In genomic region chr7:137980308-137980707, GRCh38 we compare ENCODE assay signal across 16 cellular contexts. TPM values are rescaled to one million over a fixed set of nuclear protein-coding genes. Genes with fewer than 3 reads are reported as not detected.
DNase-seq lines count a peak whose midpoint lies in the region; ATAC-seq and TF ChIP-seq lines count a peak whose summit lies in the region.
"Had no signal": no experiment of that assay in that cellular context is flagged by ENCODE, and none has a peak within 500 bp of the region (broad histone marks: within the 10 kb centered on the region; RNA-seq: fewer than 3 reads in every experiment).

No MANE protein-coding gene starts in this region.

- no peaks in the 10 kb centered on the region for H3K27me3 ChIP-seq in GM23248 (replicated peaks; ENCODE audit: insufficient read depth)
- H3K27me3 ChIP-seq in PC-3 (ENCODE audit: low read length) = no peaks in the 10 kb centered on the region
- no peaks in the 10 kb centered on the region for H3K27me3 ChIP-seq in fibroblast of lung (ENCODE audit: control insufficient read depth, insufficient read depth, low read length)
- H3K27me3 ChIP-seq in thyroid gland = no peaks in the 10 kb centered on the region
- H3K27me3 ChIP-seq in BE2C = no peaks in the 10 kb centered on the region
- H3K27me3 ChIP-seq: pancreas had no signal

- TF ChIP-seq POLR2A in thyroid gland (IDR thresholded peaks at IDR 0.05) = no peak

- CTCF ChIA-PET in PC-3 (lab: Charles Lee) = no interaction called here

- peaks cover 87% of the 10 kb centered on the region for H3K4me1 ChIP-seq in GM23248 (ENCODE audit: insufficient read depth)
- peaks cover 48% of the 10 kb centered on the region for H3K4me1 ChIP-seq in PC-3 (ENCODE audit: insufficient read depth, low read length)
- peaks cover 53% of the 10 kb centered on the region for H3K4me1 ChIP-seq in fibroblast of lung (ENCODE audit: control insufficient read depth, extremely low read depth, insufficient read depth, low read length)
- H3K4me1 ChIP-seq in thyroid gland = peaks cover 73 to 95% of the 10 kb centered on the region in 2 donors
- H3K4me1 ChIP-seq in BE2C = no peaks in the 10 kb centered on the region

- peaks cover 84% of the 10 kb centered on the region for H3F3A ChIP-seq in GM23248 (ENCODE audit: insufficient read depth)
- no peaks in the 10 kb centered on the region for H3F3A ChIP-seq in PC-3 (ENCODE audit: low read length, unreplicated experiment)

- H3K4me2 ChIP-seq in GM23248 (ENCODE audit: unreplicated experiment) (no peak overlapping the region), PC-3 (ENCODE audit: low read length) (no peak overlapping the region), fibroblast of lung (ENCODE audit: extremely low read depth, insufficient read depth, low read length) (no peak overlapping the region)

- in situ Hi-C loops in GM23248 (cut with MboI) = no loop called here

- H4K20me1 ChIP-seq in GM23248 (ENCODE audit: insufficient read depth) (no peaks in the 10 kb centered on the region), PC-3 (ENCODE audit: low read length) (no peaks in the 10 kb centered on the region), fibroblast of lung (ENCODE audit: control insufficient read depth, extremely low read depth, insufficient read depth, low read length) (no peaks in the 10 kb centered on the region)

- H2AFZ ChIP-seq in GM23248 (no peak overlapping the region), PC-3 (ENCODE audit: low read length) (no peak overlapping the region), fibroblast of lung (ENCODE audit: low read length) (no peak overlapping the region)

- TF ChIP-seq CTCF in PC-3 (conservative IDR thresholded peaks at IDR 0.05; ENCODE audit: low read depth, low read length) = no peak
- TF ChIP-seq CTCF in fibroblast of lung (conservative IDR thresholded peaks at IDR 0.05 in 1 of 2, IDR thresholded peaks at IDR 0.05 in 1 of 2; ENCODE audit: low read depth in 1 of 2, low read length in 2 of 2) = no peak
- no peak for TF ChIP-seq CTCF in thyroid gland (IDR thresholded peaks at IDR 0.05)
- no peak for TF ChIP-seq CTCF in BE2C (IDR thresholded peaks at IDR 0.05; ENCODE audit: low read depth, low read length)

- POLR2A ChIA-PET in PC-3 (lab: Charles Lee; ENCODE audit: unreplicated experiment) = no interaction called here

- H3K36me3 ChIP-seq in GM23248 (ENCODE audit: low read depth) (peaks cover 5% of the 10 kb centered on the region; the same call in 1 of the 2 replicates), PC-3 (ENCODE audit: low read depth, low read length) (no peaks in the 10 kb centered on the region; the same call in 1 of the 2 replicates), fibroblast of lung (ENCODE audit: control insufficient read depth, insufficient read depth, low read length) (peaks cover 2% of the 10 kb centered on the region), thyroid gland (no peaks in the 10 kb centered on the region), BE2C (no peaks in the 10 kb centered on the region)
- H3K36me3 ChIP-seq: pancreas had no signal

- H3K9ac ChIP-seq in GM23248 (peak overlapping the region; percentile 50; the same call in 1 of the 2 replicates), PC-3 (ENCODE audit: low read length) (no peak overlapping the region), fibroblast of lung (ENCODE audit: insufficient read depth, low read length) (no peak overlapping the region)

- no peaks in the 10 kb centered on the region for H3K9me2 ChIP-seq in GM23248 (ENCODE audit: insufficient read depth)
- no peaks in the 10 kb centered on the region for H3K9me2 ChIP-seq in PC-3 (replicated peaks; ENCODE audit: low read length)

- intact Hi-C loops in PC-3 (cut with micrococcal nuclease) = no loop called here
- intact Hi-C loops in thyroid gland (cut with DNase I) = no loop called here

- BruUV-seq in PC-3 (replicated peaks; lab: Mats Ljungman, UMichigan) = no TSS peak

- H3K9me3 ChIP-seq in GM23248 (ENCODE audit: low read depth) (no peaks in the 10 kb centered on the region), PC-3 (ENCODE audit: low read length) (no peaks in the 10 kb centered on the region), fibroblast of lung (ENCODE audit: control insufficient read depth, insufficient read depth, low read depth, low read length) (no peaks in the 10 kb centered on the region), thyroid gland (no peaks in the 10 kb centered on the region), BE2C (no peaks in the 10 kb centered on the region)
- H3K9me3 ChIP-seq: mucosa of descending colon, pancreas had no signal

- WGBS in GM23248 (ENCODE audit: low coverage in 1 of 2, low lambda C conversion rate in 2 of 2, missing lambda C conversion rate in 2 of 2), 2 experiments = 97 to 100% methylated on average over 2 of the region's 2 CpGs
- 90 to 94% methylated on average over 2 of the region's 2 CpGs for WGBS in thyroid gland, 2 donors

- H3K4me3 ChIP-seq in GM23248 = no peak overlapping the region
- no peak overlapping the region for H3K4me3 ChIP-seq in PC-3 (ENCODE audit: low read length)
- no peak overlapping the region for H3K4me3 ChIP-seq in fibroblast of lung (replicated peaks in 1 of 4; ENCODE audit: control extremely low read depth in 1 of 4, insufficient read depth in 1 of 4, low read depth in 3 of 4, low read length in 4 of 4)
- H3K4me3 ChIP-seq in thyroid gland (replicated peaks in 1 of 3) = no peak overlapping the region
- no peak overlapping the region for H3K4me3 ChIP-seq in BE2C (ENCODE audit: low read depth, low read length)
- H3K4me3 ChIP-seq: mucosa of descending colon, pancreas had no signal

- peaks cover 100% of the 10 kb centered on the region for H3K79me2 ChIP-seq in GM23248 (ENCODE audit: insufficient read depth)
- peaks cover 40% of the 10 kb centered on the region for H3K79me2 ChIP-seq in PC-3 (ENCODE audit: low read length)
- peaks cover 91% of the 10 kb centered on the region for H3K79me2 ChIP-seq in fibroblast of lung (ENCODE audit: control insufficient read depth, insufficient read depth, low read length)

- no peak for ATAC-seq in PC-3
- ATAC-seq: activated CD8-positive, alpha-beta memory T cell treated with anti-CD3 and anti-CD28 coated beads, Interleukin-2, amount 10 ng/mL, durations not matched to agents 7 days and 5 days; left cardiac atrium; pancreas; stimulated activated naive CD8-positive, alpha-beta T cell treated with anti-CD3 and anti-CD28 coated beads, Interleukin-15, Interleukin-2, amounts not matched to agents 100 U/mL and 50 U/mL, for 24 hours; WTC11 had no signal

- DNase-seq in GM23248 (no peak), PC-3 (no peak), fibroblast of lung (ENCODE audit: low read depth in 2 of 2) (no peak), thyroid gland (no peak), NCI-H1694 (lab: John Stamatoyannopoulos, UW) (no peak), BE2C (no peak)
- no peak for DNase-seq in activated CD4-positive, CD25-positive, alpha-beta regulatory T cell treated with anti-CD3 and anti-CD28 coated beads, Interleukin-2, amount 50 U/mL, for 72 hours
- DNase-seq: activated CD8-positive, alpha-beta memory T cell treated with anti-CD3 and anti-CD28 coated beads, Interleukin-2, amount 10 ng/mL, durations not matched to agents 7 days and 5 days; activated gamma-delta T cell; left cardiac atrium; mucosa of descending colon; NCI-H1930; NCI-H526; pancreas; stimulated activated naive CD8-positive, alpha-beta T cell treated with anti-CD3 and anti-CD28 coated beads, Interleukin-15, Interleukin-2, amounts not matched to agents 100 U/mL and 50 U/mL, for 24 hours had no signal

- peak overlapping the region; percentile 98 for H3K27ac ChIP-seq in GM23248
- 0 out of 2 replicates have a peak overlapping the region, but pooled peaks have one; percentile 82 for H3K27ac ChIP-seq in PC-3 (ENCODE audit: low read length)
- peak overlapping the region; percentile 98 for H3K27ac ChIP-seq in fibroblast of lung (ENCODE audit: insufficient read depth, low read length)
- H3K27ac ChIP-seq in thyroid gland = peak overlapping the region; percentile 8 to 83 (median 75)

RNA-seq across cellular contexts. Expression of gene CREB3L2, which starts 21.6 kb away (rescaled TPM):
- 43.7 and 67.9 TPM in 2 replicates for total RNA-seq in GM23248 (2014; rRNA removed; shearing (Covaris generic))
- 49.7 and 53.7 TPM in 2 replicates for polyA plus RNA-seq in GM23248 (2016; fragmentation: Nextera tagmentation; extraction: Ambion mirVana)
- 9.3 and 18.1 TPM in 2 replicates for total RNA-seq in PC-3 (2014; rRNA removed)
- 12.6 and 39.3 TPM in 2 replicates for total RNA-seq in fibroblast of lung
- 57.9 and 63.7 TPM in 2 replicates for polyA plus RNA-seq in fibroblast of lung
- 37.1 and 49.5 TPM in 2 replicates for polyA plus RNA-seq in fibroblast of lung (2012)
- polyA minus RNA-seq in fibroblast of lung (ENCODE audit: low replicate concordance) = 96.9 and 155 TPM in 2 replicates
- 100 to 1,000 TPM in 2 of 4 donors, 10 to 100 TPM in 2; 86.1 to 143 (median 103) TPM for total RNA-seq in thyroid gland
- 9.6 TPM for polyA plus RNA-seq in BE2C (2012; ENCODE audit: insufficient read depth, insufficient read length, low read depth)
